Comparison of ENCODE assay signal across 1 cellular context in the genomic region with DNA sequence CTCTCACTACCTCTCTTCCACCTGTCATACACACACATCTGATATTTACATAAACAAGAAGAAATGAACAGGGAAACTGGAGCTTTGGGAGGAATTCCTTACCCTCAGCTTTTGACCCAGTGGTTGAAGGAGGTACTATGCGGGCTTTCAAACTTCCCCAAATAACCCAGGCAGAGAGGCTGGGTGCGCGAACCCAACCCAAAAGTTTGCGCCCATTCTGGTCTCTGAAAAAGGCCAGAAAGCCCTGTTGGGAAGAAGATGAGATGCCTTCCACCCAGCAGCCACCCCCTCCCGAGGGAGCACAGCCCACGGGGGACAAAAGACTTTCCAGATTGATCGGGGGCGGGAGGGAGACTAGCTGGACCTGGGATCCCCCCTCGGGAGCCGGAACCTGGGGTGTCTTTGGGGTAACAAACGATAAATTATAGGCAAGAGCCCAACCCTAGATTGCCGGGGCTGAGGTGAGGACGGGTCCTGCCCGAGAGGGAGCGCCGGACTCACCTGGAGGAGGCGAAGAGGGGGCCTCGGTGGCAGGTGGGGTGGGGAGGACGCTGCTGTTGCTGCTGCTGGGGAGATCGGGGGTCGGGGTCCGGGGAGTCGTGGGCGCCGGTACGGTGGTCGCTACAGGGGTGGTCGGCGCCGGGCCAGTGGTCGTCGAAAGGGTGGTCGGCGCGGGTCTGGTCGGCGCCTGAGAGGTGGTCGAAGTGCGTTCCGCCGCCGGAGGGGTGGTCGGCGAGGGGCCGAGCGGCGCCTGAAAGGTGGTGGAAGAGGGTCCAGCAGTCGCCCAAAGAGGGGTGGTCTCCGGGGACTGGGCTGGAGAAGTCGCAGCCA.
TF ChIP-seq lines count a peak whose summit lies in the region.

No MANE protein-coding gene starts in this region.

TF ChIP-seq in HCT116, 20 proteins besides CTCF, POLR2A, EP300 and RAD21 (continued from another document):
- TF ChIP-seq, protein P1, sequence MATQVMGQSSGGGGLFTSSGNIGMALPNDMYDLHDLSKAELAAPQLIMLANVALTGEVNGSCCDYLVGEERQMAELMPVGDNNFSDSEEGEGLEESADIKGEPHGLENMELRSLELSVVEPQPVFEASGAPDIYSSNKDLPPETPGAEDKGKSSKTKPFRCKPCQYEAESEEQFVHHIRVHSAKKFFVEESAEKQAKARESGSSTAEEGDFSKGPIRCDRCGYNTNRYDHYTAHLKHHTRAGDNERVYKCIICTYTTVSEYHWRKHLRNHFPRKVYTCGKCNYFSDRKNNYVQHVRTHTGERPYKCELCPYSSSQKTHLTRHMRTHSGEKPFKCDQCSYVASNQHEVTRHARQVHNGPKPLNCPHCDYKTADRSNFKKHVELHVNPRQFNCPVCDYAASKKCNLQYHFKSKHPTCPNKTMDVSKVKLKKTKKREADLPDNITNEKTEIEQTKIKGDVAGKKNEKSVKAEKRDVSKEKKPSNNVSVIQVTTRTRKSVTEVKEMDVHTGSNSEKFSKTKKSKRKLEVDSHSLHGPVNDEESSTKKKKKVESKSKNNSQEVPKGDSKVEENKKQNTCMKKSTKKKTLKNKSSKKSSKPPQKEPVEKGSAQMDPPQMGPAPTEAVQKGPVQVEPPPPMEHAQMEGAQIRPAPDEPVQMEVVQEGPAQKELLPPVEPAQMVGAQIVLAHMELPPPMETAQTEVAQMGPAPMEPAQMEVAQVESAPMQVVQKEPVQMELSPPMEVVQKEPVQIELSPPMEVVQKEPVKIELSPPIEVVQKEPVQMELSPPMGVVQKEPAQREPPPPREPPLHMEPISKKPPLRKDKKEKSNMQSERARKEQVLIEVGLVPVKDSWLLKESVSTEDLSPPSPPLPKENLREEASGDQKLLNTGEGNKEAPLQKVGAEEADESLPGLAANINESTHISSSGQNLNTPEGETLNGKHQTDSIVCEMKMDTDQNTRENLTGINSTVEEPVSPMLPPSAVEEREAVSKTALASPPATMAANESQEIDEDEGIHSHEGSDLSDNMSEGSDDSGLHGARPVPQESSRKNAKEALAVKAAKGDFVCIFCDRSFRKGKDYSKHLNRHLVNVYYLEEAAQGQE (IDR thresholded peaks at IDR 0.05; ENCODE audit: low read depth): no peak
- TF ChIP-seq SRF (IDR thresholded peaks at IDR 0.05; ENCODE audit: low read depth) (no peak), FOSL1 (IDR thresholded peaks at IDR 0.05; ENCODE audit: low read depth) (no peak), TCF7L2 (IDR thresholded peaks at IDR 0.05; ENCODE audit: borderline replicate concordance, extremely low read depth, insufficient read depth, insufficient read length) (no peak)
